In the genomic region with DNA sequence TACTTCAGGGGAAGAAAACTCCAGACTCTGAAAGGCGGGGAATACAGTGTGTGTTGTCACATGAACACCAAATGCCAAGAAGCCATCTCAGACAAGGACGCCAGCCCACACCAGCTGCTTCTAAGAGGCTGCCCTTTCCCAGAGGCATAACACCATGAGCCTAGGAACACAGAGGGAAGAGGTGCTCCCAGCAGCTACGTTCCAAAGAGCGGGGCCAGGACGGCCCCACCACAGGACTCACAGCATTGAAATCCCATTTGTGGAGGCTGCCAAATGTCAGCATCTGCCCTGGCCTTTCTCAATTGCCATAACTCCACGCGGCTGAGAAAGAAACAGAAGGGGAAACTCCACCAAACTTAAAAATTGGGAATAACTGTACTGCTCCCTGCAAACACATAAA, we compare ENCODE assay signal across 12 cellular contexts. TPM values are rescaled to one million over a fixed set of nuclear protein-coding genes. Genes with fewer than 3 reads are reported as not detected.
DNase-seq lines count a peak whose midpoint lies in the region; ATAC-seq and TF ChIP-seq lines count a peak whose summit lies in the region.
"Had no signal": no experiment of that assay in that cellular context is flagged by ENCODE, and none has a peak within 500 bp of the region (broad histone marks: within the 10 kb centered on the region; RNA-seq: fewer than 3 reads in every experiment).

No MANE protein-coding gene starts in this region.

- H3K4me1 Mint-ChIP-seq in T-helper 17 cell, result peaks cover 9% of the 10 kb centered on the region
- peaks cover 45% of the 10 kb centered on the region for H3K4me1 Mint-ChIP-seq in activated naive CD8-positive, alpha-beta T cell treated with anti-CD3 and anti-CD28 coated beads, Interleukin-2, amount 50 U/mL, for 24 hours

- peak overlapping the region; percentile 20 for H2BK5ac ChIP-seq in trophoblast cell (ENCODE audit: low read depth, low read length, poor library complexity)

- peak overlapping the region; percentile 53 for H4K91ac ChIP-seq in trophoblast cell (ENCODE audit: low read depth, low read length)

- no peak overlapping the region for H3K4ac ChIP-seq in trophoblast cell (ENCODE audit: low read depth, low read length)

- peak overlapping the region; percentile 38 for H3K14ac ChIP-seq in trophoblast cell (ENCODE audit: low read length)

- H3K79me1 ChIP-seq in trophoblast cell (ENCODE audit: low read length), result peaks cover 6% of the 10 kb centered on the region

- no peaks in the 10 kb centered on the region for H3K79me2 ChIP-seq in trophoblast cell (ENCODE audit: control insufficient read depth, insufficient read depth, low read length, poor library complexity)

- WGBS in trophoblast cell (ENCODE audit: extremely low coverage, insufficient coverage, insufficient read length), result no CpG with 5 or more reads among the region's 7 CpGs

- H3K18ac ChIP-seq in trophoblast cell (ENCODE audit: low read length), result peak overlapping the region; percentile 47

- H3K36me3 ChIP-seq in SJSA1 (no peaks in the 10 kb centered on the region), cardiac muscle cell (no peaks in the 10 kb centered on the region), trophoblast cell (ENCODE audit: control insufficient read depth in 1 of 2, insufficient read depth in 2 of 2, low read length in 2 of 2) (no peaks in the 10 kb centered on the region)

- no peak overlapping the region for H2AFZ ChIP-seq in trophoblast cell (ENCODE audit: insufficient read depth, low read length, poor library complexity)

- no peaks in the 10 kb centered on the region for H3K27me3 ChIP-seq in SJSA1 (replicated peaks)
- no peaks in the 10 kb centered on the region for H3K27me3 ChIP-seq in cardiac muscle cell
- no peaks in the 10 kb centered on the region for H3K27me3 ChIP-seq in trophoblast cell (ENCODE audit: insufficient read depth, low read length)

- TF ChIP-seq CTCF in cardiac muscle cell (IDR thresholded peaks at IDR 0.05; ENCODE audit: low read depth, low read length), result no peak

- no peak overlapping the region for H3K23ac ChIP-seq in trophoblast cell (ENCODE audit: low read length)

- H4K12ac ChIP-seq in trophoblast cell (ENCODE audit: low read depth, low read length), result no peak overlapping the region

- H3K27ac ChIP-seq in SJSA1 (peak overlapping the region; percentile 59), cardiac muscle cell (peak overlapping the region; percentile 51), trophoblast cell (ENCODE audit: low read depth, low read length) (no peak overlapping the region), substantia nigra (ENCODE audit: low read depth, low read length, poor library complexity, severe bottlenecking) (no peak overlapping the region)
- H3K27ac ChIP-seq: SK-N-MC, VCaP had no signal

- no peak overlapping the region for H3K4me3 ChIP-seq in SJSA1
- no peak overlapping the region for H3K4me3 ChIP-seq in cardiac muscle cell
- H3K4me3 ChIP-seq in trophoblast cell (ENCODE audit: low read depth, low read length), result no peak overlapping the region
- H3K4me3 ChIP-seq: SK-N-MC had no signal

- H3K9me3 Mint-ChIP-seq in activated naive CD8-positive, alpha-beta T cell treated with anti-CD3 and anti-CD28 coated beads, Interleukin-2, amount 50 U/mL, for 24 hours, result no peaks in the 10 kb centered on the region

- peak overlapping the region; percentile 18 for H2AK5ac ChIP-seq in trophoblast cell (ENCODE audit: low read length)

- peaks cover 3% of the 10 kb centered on the region for H3K36me3 Mint-ChIP-seq in T-helper 17 cell (ENCODE audit: low read depth)
- no peaks in the 10 kb centered on the region for H3K36me3 Mint-ChIP-seq in activated naive CD8-positive, alpha-beta T cell treated with anti-CD3 and anti-CD28 coated beads, Interleukin-2, amount 50 U/mL, for 24 hours (ENCODE audit: low read depth)

- no peak overlapping the region for H4K8ac ChIP-seq in trophoblast cell (ENCODE audit: low read depth, low read length)

- H3K4me1 ChIP-seq in SJSA1 (replicated peaks) (peaks cover 35% of the 10 kb centered on the region), cardiac muscle cell (ENCODE audit: low read depth) (peaks cover 23% of the 10 kb centered on the region), trophoblast cell (ENCODE audit: control insufficient read depth in 1 of 2, insufficient read depth in 2 of 2, low read length in 2 of 2) (peaks cover 5 to 14% of the 10 kb centered on the region in 2 experiments)

- DNase-seq in AG08395 (ENCODE audit: low spot score) (peak; percentile 67), SJSA1 (ENCODE audit: low read depth in 1 of 2, low spot score in 2 of 2) (no peak), cardiac muscle cell (ENCODE audit: low read depth in 1 of 2, low spot score in 1 of 2) (peak in 1 of 2 donors; percentile 28), trophoblast cell (no peak), T-helper 17 cell (no peak), substantia nigra (lab: John Stamatoyannopoulos, UW) (no peak)
- no peak for DNase-seq in activated naive CD8-positive, alpha-beta T cell treated with anti-CD3 and anti-CD28 coated beads, Interleukin-2, amount 50 U/mL, for 24 hours
- DNase-seq: dermis blood vessel endothelial cell, NCI-H2029 treated with DMSO at 0.1 percent for 48 hours had no signal

- H3K27me3 Mint-ChIP-seq in T-helper 17 cell, result peaks cover 22% of the 10 kb centered on the region
- peaks cover 30% of the 10 kb centered on the region for H3K27me3 Mint-ChIP-seq in activated naive CD8-positive, alpha-beta T cell treated with anti-CD3 and anti-CD28 coated beads, Interleukin-2, amount 50 U/mL, for 24 hours

- no peaks in the 10 kb centered on the region; the same call in 1 of the 2 replicates for H3K9me3 ChIP-seq in SJSA1 (replicated peaks)
- H3K9me3 ChIP-seq in cardiac muscle cell (ENCODE audit: low read depth), result no peaks in the 10 kb centered on the region
- peaks cover 2% of the 10 kb centered on the region for H3K9me3 ChIP-seq in trophoblast cell (ENCODE audit: insufficient read depth, low read depth, low read length)
- H3K9me3 ChIP-seq in T-helper 17 cell (ENCODE audit: control insufficient read depth, low read length, poor library complexity, severe bottlenecking), result no peaks in the 10 kb centered on the region

- no peak for ATAC-seq in T-helper 17 cell
- ATAC-seq in activated naive CD8-positive, alpha-beta T cell treated with anti-CD3 and anti-CD28 coated beads, Interleukin-2, amount 50 U/mL, for 24 hours, result no peak
- ATAC-seq in GM21723 (IDR thresholded peaks at IDR 0.05; ENCODE audit: unreplicated experiment), result no peak

- H3K4me3 Mint-ChIP-seq in T-helper 17 cell, result no peak overlapping the region
- no peak overlapping the region for H3K4me3 Mint-ChIP-seq in activated naive CD8-positive, alpha-beta T cell treated with anti-CD3 and anti-CD28 coated beads, Interleukin-2, amount 50 U/mL, for 24 hours

- H3K9ac ChIP-seq in trophoblast cell (ENCODE audit: low read length), result no peak overlapping the region

- H2BK12ac ChIP-seq in trophoblast cell (ENCODE audit: low read length), result peak overlapping the region; percentile 46

- H3K4me2 ChIP-seq in trophoblast cell (ENCODE audit: low read length), result no peak overlapping the region

- H3K27ac Mint-ChIP-seq in T-helper 17 cell, result no peak overlapping the region
- H3K27ac Mint-ChIP-seq in activated naive CD8-positive, alpha-beta T cell treated with anti-CD3 and anti-CD28 coated beads, Interleukin-2, amount 50 U/mL, for 24 hours, result no peak overlapping the region

- H2BK120ac ChIP-seq in trophoblast cell (ENCODE audit: insufficient read depth, low read length, poor library complexity), result peak overlapping the region; percentile 25

RNA-seq across cellular contexts. Expression of a gene that starts 20.1 kb away (rescaled TPM):
- 161 and 209 TPM in 2 replicates for total RNA-seq in SJSA1 (2014; rRNA removed; shearing (Covaris generic))
- total RNA-seq in cardiac muscle cell, result 626 and 780 TPM in 2 replicates
- 409 and 527 TPM in 2 replicates for polyA plus RNA-seq in cardiac muscle cell
- polyA plus RNA-seq in trophoblast cell (2013), result 277 and 280 TPM in 2 replicates
- 100 to 1,000 TPM; 103 to 113 TPM for total RNA-seq in T-helper 17 cell

Comparison
In these comparisons a context has a peak if more than half of its experiments do, and no peak if none do; other contexts are left out.
1. H3K27ac ChIP-seq: peak in SJSA1 (single experiment) and cardiac muscle cell (single experiment); none in trophoblast cell (single experiment) and substantia nigra (single experiment).